ENCODE assay signal across 15 cellular contexts in genomic region chr9:104869801-104870200, GRCh38. TPM values are rescaled to one million over a fixed set of nuclear protein-coding genes. Genes with fewer than 3 reads are reported as not detected.
DNase-seq lines count a peak whose midpoint lies in the region; ATAC-seq, FAIRE-seq and TF ChIP-seq lines count a peak whose summit lies in the region.
"Had no signal": no experiment of that assay in that cellular context is flagged by ENCODE, and none has a peak within 500 bp of the region (broad histone marks: within the 10 kb centered on the region; RNA-seq: fewer than 3 reads in every experiment).

No MANE protein-coding gene starts in this region.

- H2BK20ac ChIP-seq in H1 (ENCODE audit: low read length) = no peak overlapping the region

- no peak overlapping the region for H2BK12ac ChIP-seq in H1 (ENCODE audit: low read depth, low read length)

- no TSS peak for BruUV-seq in mammary epithelial cell (replicated peaks; lab: Mats Ljungman, UMichigan)

- H3K4ac ChIP-seq in H1 (replicated peaks; ENCODE audit: insufficient read length, low read depth, low read length) = no peak overlapping the region

- H3K56ac ChIP-seq in H1 (replicated peaks; ENCODE audit: insufficient read length, low read depth, low read length) = no peak overlapping the region

- H4K91ac ChIP-seq in H1 (replicated peaks; ENCODE audit: insufficient read length, low read length) = no peak overlapping the region

- no peak overlapping the region for H2AFZ ChIP-seq in mammary epithelial cell (ENCODE audit: low read depth, low read length)
- no peak overlapping the region for H2AFZ ChIP-seq in H1 (ENCODE audit: low read length)

- peaks cover 59% of the 10 kb centered on the region for H3K4me1 Mint-ChIP-seq in nephron
- H3K4me1 Mint-ChIP-seq in T-helper 17 cell = peaks cover 5% of the 10 kb centered on the region
- H3K4me1 Mint-ChIP-seq: stimulated activated naive CD8-positive, alpha-beta T cell treated with anti-CD3 and anti-CD28 coated beads, Interleukin-15, amount 100 ng/mL, for 72 hours had no signal

- no peak overlapping the region for H4K5ac ChIP-seq in H1 (ENCODE audit: insufficient read length, low read depth, low read length)

- intact Hi-C loops in breast epithelium (cut with DNase I; ENCODE audit: low total_unique reads) = no loop called here
- intact Hi-C loops in mammary epithelial cell (cut with micrococcal nuclease) = loop anchor here (10.0 kb wide), 2 partner anchors 125 to 215 kb away; no protein-coding TSS in a partner anchor

- FAIRE-seq in H1 (lab: Jason Lieb, UNC) = no peak

- TF ChIP-seq POLR2A in breast epithelium (IDR thresholded peaks at IDR 0.05) = no peak
- no peak for TF ChIP-seq POLR2A in H1 (IDR thresholded peaks at IDR 0.05; ENCODE audit: control extremely low read depth in 1 of 2, low read depth in 2 of 2, low read length in 2 of 2)
- TF ChIP-seq POLR2A in tibial nerve (IDR thresholded peaks at IDR 0.05) = no peak

- in situ Hi-C loops in mammary epithelial cell (cut with MboI; ENCODE audit: low sequenced_read_pairs in 2 of 2) = loop anchor here (10.0 to 25.0 kb wide), 4 partner anchors 285 to 545 kb away; no protein-coding TSS in a partner anchor

- WGBS in mammary epithelial cell (ENCODE audit: low coverage, missing lambda C conversion rate) = 82% methylated on average over 1 of the region's 1 CpG
- 83% methylated on average over 1 of the region's 1 CpG; no CpG with 5 or more reads in 1 of the 2 experiments for WGBS in H1 (ENCODE audit: extremely low coverage in 1 of 2, insufficient coverage in 1 of 2, insufficient read length in 1 of 2, insufficient replicate concordance in 2 of 2, low coverage in 1 of 2, low lambda C conversion rate in 2 of 2, missing lambda C conversion rate in 1 of 2), 2 experiments
- 68 to 69% methylated on average over 1 of the region's 1 CpG for WGBS in tibial nerve, 2 donors

- TF ChIP-seq RAD21 in H1 (IDR thresholded peaks at IDR 0.05 in 1 of 2, conservative IDR thresholded peaks at IDR 0.05 in 1 of 2; ENCODE audit: low read depth in 2 of 2, low read length in 2 of 2) = no peak

- H3K9me3 ChIP-seq in breast epithelium (no peaks in the 10 kb centered on the region), mammary epithelial cell (replicated peaks; ENCODE audit: insufficient read depth, low read length) (no peaks in the 10 kb centered on the region), H1 (ENCODE audit: insufficient read depth in 2 of 2, low read depth in 1 of 2, low read length in 1 of 2) (no peaks in the 10 kb centered on the region), tibial nerve (no peaks in the 10 kb centered on the region), T-helper 17 cell (ENCODE audit: control insufficient read depth, low read length, poor library complexity, severe bottlenecking) (no peaks in the 10 kb centered on the region)
- H3K9me3 ChIP-seq: body of pancreas had no signal

- H3K36me3 ChIP-seq in breast epithelium (no peaks in the 10 kb centered on the region), mammary epithelial cell (ENCODE audit: insufficient read depth, low read length) (peaks cover 8% of the 10 kb centered on the region), H1 (ENCODE audit: control insufficient read depth in 2 of 4, insufficient read depth in 4 of 4, low read length in 3 of 4) (no peaks in the 10 kb centered on the region; a peak in 1 of 8 replicates), tibial nerve (peaks cover 0 to 37% (median 0%) of the 10 kb centered on the region in 3 donors)

- TF ChIP-seq EP300 in H1 (IDR thresholded peaks at IDR 0.05; ENCODE audit: borderline replicate concordance in 1 of 2, low read depth in 2 of 2, low read length in 2 of 2) (no peak), tibial nerve (IDR thresholded peaks at IDR 0.05) (no peak)

- dilution Hi-C loops in mammary epithelial cell (cut with HindIII; ENCODE audit: low sequenced_read_pairs) = no loop called here

- no peak overlapping the region for H2BK120ac ChIP-seq in H1 (replicated peaks; ENCODE audit: low read depth, low read length)

- peaks cover 8% of the 10 kb centered on the region for H3K36me3 Mint-ChIP-seq in nephron (ENCODE audit: low read depth)
- H3K36me3 Mint-ChIP-seq in T-helper 17 cell (ENCODE audit: low read depth) = peaks cover 15% of the 10 kb centered on the region

- no peak overlapping the region for H3K4me2 ChIP-seq in mammary epithelial cell (ENCODE audit: insufficient read depth, low read depth, low read length)
- H3K4me2 ChIP-seq in H1 (ENCODE audit: insufficient read depth in 1 of 2, low read depth in 2 of 2, low read length in 2 of 2) = no peak overlapping the region; a peak in 1 of 4 replicates

- no peaks in the 10 kb centered on the region for H4K20me1 ChIP-seq in mammary epithelial cell (ENCODE audit: insufficient read depth, low read length)
- peaks cover 0 to 2% of the 10 kb centered on the region in 2 experiments for H4K20me1 ChIP-seq in H1 (replicated peaks in 1 of 2; ENCODE audit: control insufficient read depth in 1 of 2, insufficient read depth in 2 of 2, low read length in 2 of 2)

- no peak for DNase-seq in breast epithelium (ENCODE audit: low spot score in 2 of 2)
- DNase-seq in mammary epithelial cell = no peak
- DNase-seq in H1 (ENCODE audit: low read depth in 1 of 2, low spot score in 2 of 2) = no peak
- no peak for DNase-seq in tibial nerve (ENCODE audit: low spot score in 2 of 2)
- DNase-seq in C1 segment of cervical spinal cord (lab: John Stamatoyannopoulos, UW) = no peak
- no peak for DNase-seq in T-helper 17 cell
- DNase-seq in pons (ENCODE audit: low spot score) = no peak
- DNase-seq: 8988T; activated CD4-positive, alpha-beta T cell treated with anti-CD3 and anti-CD28 coated beads for 1 hour; body of pancreas; NCI-H1417 treated with DMSO at 0.1 percent for 48 hours; NCI-H748 treated with DMSO at 0.1 percent for 48 hours; stimulated activated CD4-positive, alpha-beta T cell treated with anti-CD3 and anti-CD28 coated beads, Interleukin-4, amount 100 ng/mL, for 4 hours; stimulated activated naive CD8-positive, alpha-beta T cell treated with anti-CD3 and anti-CD28 coated beads, Interleukin-15, amount 100 ng/mL, for 72 hours had no signal

- H3K27me3 Mint-ChIP-seq in nephron (ENCODE audit: low read depth) (no peaks in the 10 kb centered on the region), T-helper 17 cell (peaks cover 8% of the 10 kb centered on the region)
- H3K27me3 Mint-ChIP-seq: stimulated activated naive CD8-positive, alpha-beta T cell treated with anti-CD3 and anti-CD28 coated beads, Interleukin-15, amount 100 ng/mL, for 72 hours had no signal

- no peaks in the 10 kb centered on the region for H3K27me3 ChIP-seq in breast epithelium
- H3K27me3 ChIP-seq in mammary epithelial cell (ENCODE audit: insufficient read depth, low read length) = no peaks in the 10 kb centered on the region
- H3K27me3 ChIP-seq in H1 (replicated peaks in 1 of 4; ENCODE audit: control insufficient read depth in 3 of 4, extremely low read depth in 1 of 4, insufficient read depth in 3 of 4, low read length in 3 of 4) = no peaks in the 10 kb centered on the region
- no peaks in the 10 kb centered on the region for H3K27me3 ChIP-seq in tibial nerve
- H3K27me3 ChIP-seq: body of pancreas had no signal

- no peaks in the 10 kb centered on the region for H3K9me3 Mint-ChIP-seq in nephron
- H3K9me3 Mint-ChIP-seq: stimulated activated naive CD8-positive, alpha-beta T cell treated with anti-CD3 and anti-CD28 coated beads, Interleukin-15, amount 100 ng/mL, for 72 hours had no signal

- peaks cover 1% of the 10 kb centered on the region; the same call in 1 of the 2 replicates for H3K79me1 ChIP-seq in H1 (ENCODE audit: low read depth, low read length)

- H3K4me3 Mint-ChIP-seq in nephron (no peak overlapping the region), T-helper 17 cell (no peak overlapping the region)
- H3K4me3 Mint-ChIP-seq: stimulated activated naive CD8-positive, alpha-beta T cell treated with anti-CD3 and anti-CD28 coated beads, Interleukin-15, amount 100 ng/mL, for 72 hours had no signal

- no peak overlapping the region for H2BK15ac ChIP-seq in H1 (ENCODE audit: low read length)

- H2AK5ac ChIP-seq in H1 (ENCODE audit: low read depth, low read length) = no peak overlapping the region

- TF ChIP-seq CTCF in breast epithelium (IDR thresholded peaks at IDR 0.05) = no peak
- no peak for TF ChIP-seq CTCF in mammary epithelial cell (conservative IDR thresholded peaks at IDR 0.05 in 1 of 2, IDR thresholded peaks at IDR 0.05 in 1 of 2; ENCODE audit: extremely low read depth in 1 of 2, insufficient read depth in 1 of 2, low read depth in 1 of 2, low read length in 2 of 2)
- TF ChIP-seq CTCF in H1 (IDR thresholded peaks at IDR 0.05; ENCODE audit: control extremely low read depth in 1 of 3, insufficient read depth in 1 of 3, low read depth in 1 of 3, low read length in 3 of 3) = no peak
- no peak for TF ChIP-seq CTCF in nephron (IDR thresholded peaks at IDR 0.05; ENCODE audit: unreplicated experiment in 3 of 3)
- TF ChIP-seq CTCF in tibial nerve (IDR thresholded peaks at IDR 0.05) = no peak

- no peak overlapping the region for H3K23ac ChIP-seq in H1 (ENCODE audit: insufficient read length)

- no peak overlapping the region for H4K8ac ChIP-seq in H1 (ENCODE audit: extremely low read depth, insufficient read depth, low read length)

- 0 out of 2 replicates have a peak overlapping the region, but pooled peaks have one; percentile 74 for H3K18ac ChIP-seq in H1 (ENCODE audit: extremely low read depth, low read length)

- peak overlapping the region; percentile 97 to 99 (median 98) for H3K27ac Mint-ChIP-seq in nephron
- no peak overlapping the region for H3K27ac Mint-ChIP-seq in T-helper 17 cell
- H3K27ac Mint-ChIP-seq: stimulated activated naive CD8-positive, alpha-beta T cell treated with anti-CD3 and anti-CD28 coated beads, Interleukin-15, amount 100 ng/mL, for 72 hours had no signal

- CTCF ChIA-PET in mammary epithelial cell (lab: Charles Lee; ENCODE audit: low non-redundant PET) = no interaction called here
- CTCF ChIA-PET in H1 (lab: Charles Lee; ENCODE audit: partially characterized antibody) = interaction anchor here (0.6 to 2.4 kb wide), 4 partner anchors 57 to 545 kb away, joined by 3 to 9 read pairs (median 6); no protein-coding TSS in a partner anchor

- ATAC-seq in T-helper 17 cell = no peak
- ATAC-seq: stimulated activated naive CD8-positive, alpha-beta T cell treated with anti-CD3 and anti-CD28 coated beads, Interleukin-15, amount 100 ng/mL, for 72 hours had no signal

- H3K4me1 ChIP-seq in breast epithelium (peaks cover 4 to 14% of the 10 kb centered on the region in 2 donors), mammary epithelial cell (ENCODE audit: insufficient read depth, low read length) (peaks cover 63% of the 10 kb centered on the region), H1 (replicated peaks in 1 of 4; ENCODE audit: control insufficient read depth in 3 of 4, insufficient read depth in 4 of 4, low read length in 3 of 4) (peaks cover 6 to 21% (median 17%) of the 10 kb centered on the region in 4 experiments), tibial nerve (peaks cover 4 to 68% (median 28%) of the 10 kb centered on the region in 4 donors)

- H3K14ac ChIP-seq in H1 (ENCODE audit: insufficient read length) = no peak overlapping the region

- H3K4me3 ChIP-seq in breast epithelium (no peak overlapping the region), mammary epithelial cell (replicated peaks in 1 of 3; ENCODE audit: insufficient read depth in 1 of 3, low read depth in 2 of 3, low read length in 3 of 3) (no peak overlapping the region), H1 (ENCODE audit: extremely low read depth in 1 of 4, insufficient read depth in 2 of 4, low read depth in 3 of 4, low read length in 4 of 4) (no peak overlapping the region), tibial nerve (no peak overlapping the region)
- H3K4me3 ChIP-seq: body of pancreas had no signal

- H3K79me2 ChIP-seq in mammary epithelial cell (ENCODE audit: insufficient read depth, low read length) (peaks cover 6% of the 10 kb centered on the region), H1 (ENCODE audit: control insufficient read depth in 1 of 2, insufficient read depth in 2 of 2, low read length in 2 of 2) (no peaks in the 10 kb centered on the region)

- H3K27ac ChIP-seq in breast epithelium (peak overlapping the region; percentile 70 to 73), mammary epithelial cell (ENCODE audit: insufficient read depth, low read depth, low read length) (no peak overlapping the region), H1 (ENCODE audit: low read depth, low read length) (no peak overlapping the region), tibial nerve (peak overlapping the region in 3 of 4 donors; percentile 24 to 76 (median 70))

- no peak overlapping the region for H2BK5ac ChIP-seq in H1 (ENCODE audit: low read depth, low read length)

- no peaks in the 10 kb centered on the region for H3K23me2 ChIP-seq in H1 (ENCODE audit: low read depth, low read length)

- H3K9ac ChIP-seq in mammary epithelial cell (ENCODE audit: insufficient read depth, low read length) = no peak overlapping the region
- H3K9ac ChIP-seq in H1 (replicated peaks in 1 of 4; ENCODE audit: extremely low read depth in 1 of 4, low read depth in 3 of 4, low read length in 3 of 4) = no peak overlapping the region

- POLR2A ChIA-PET in H1 (lab: Charles Lee; ENCODE audit: partially characterized antibody) = interaction anchor here (1.0 to 1.4 kb wide), 2 partner anchors 16 to 53 kb away, joined by 3 to 6 read pairs; no protein-coding TSS in a partner anchor

RNA-seq across cellular contexts. Expression of gene ABCA1, which starts 58.2 kb away (rescaled TPM):
- total RNA-seq in breast epithelium (100 to 1,000 TPM in 1 of 3 donors, 10 to 100 TPM in 2; 57.0 to 100 (median 67.8) TPM), mammary epithelial cell (10 to 100 TPM; 22.5 to 48.2 TPM), tibial nerve (10 to 100 TPM; 59.2 to 84.1 (median 80.5) TPM), T-helper 17 cell (10 to 100 TPM; 16.0 to 18.9 TPM)
- polyA plus RNA-seq in mammary epithelial cell (5.7 TPM), H1 (2011; rRNA removed) (6.9 and 7.3 TPM in 2 replicates)
- 31.9 TPM for polyA minus RNA-seq in mammary epithelial cell
- total RNA-seq in H1 (2021; fragmentation: NEBNext Ultra II Directional; extraction: Animal tissue kit (Norgen Biotek cat#: 25700)) = 7.8 and 8.5 TPM in 2 replicates
- polyA plus RNA-seq in H1 (2011; cell fraction: cytosol; rRNA removed) = 5.2 TPM
- polyA plus RNA-seq in H1 (2011; cell fraction: nucleus; rRNA removed) = 11.8 TPM
- 4.0 to 4.8 TPM (median 4.2 TPM) in 4 replicates for polyA plus RNA-seq in H1 (2012, experiment 1 of 2)
- 0.33 TPM for polyA plus RNA-seq in H1 (2012, experiment 2 of 2)
- polyA plus RNA-seq in H1 (2013, experiment 1 of 2) = 1.7 TPM
- polyA plus RNA-seq in H1 (2013, experiment 2 of 2) = 1.1 TPM
- polyA minus RNA-seq in H1 (2011; rRNA and poly(A)+ RNA removed) = 82.4 and 99.2 TPM in 2 replicates
- 19.4 TPM for polyA minus RNA-seq in H1 (2011; cell fraction: cytosol; rRNA and poly(A)+ RNA removed)
- polyA minus RNA-seq in H1 (2011; cell fraction: nucleus; rRNA and poly(A)+ RNA removed) = 45.3 TPM

Comparison
In these comparisons a context has a peak if more than half of its experiments do, and no peak if none do; other contexts are left out.
1. H3K27ac ChIP-seq: peak in breast epithelium (2 of 2) and tibial nerve (3 of 4); none in mammary epithelial cell (single experiment) and H1 (single experiment).